1 cellular context compared by ENCODE assay signal in the genomic region with DNA sequence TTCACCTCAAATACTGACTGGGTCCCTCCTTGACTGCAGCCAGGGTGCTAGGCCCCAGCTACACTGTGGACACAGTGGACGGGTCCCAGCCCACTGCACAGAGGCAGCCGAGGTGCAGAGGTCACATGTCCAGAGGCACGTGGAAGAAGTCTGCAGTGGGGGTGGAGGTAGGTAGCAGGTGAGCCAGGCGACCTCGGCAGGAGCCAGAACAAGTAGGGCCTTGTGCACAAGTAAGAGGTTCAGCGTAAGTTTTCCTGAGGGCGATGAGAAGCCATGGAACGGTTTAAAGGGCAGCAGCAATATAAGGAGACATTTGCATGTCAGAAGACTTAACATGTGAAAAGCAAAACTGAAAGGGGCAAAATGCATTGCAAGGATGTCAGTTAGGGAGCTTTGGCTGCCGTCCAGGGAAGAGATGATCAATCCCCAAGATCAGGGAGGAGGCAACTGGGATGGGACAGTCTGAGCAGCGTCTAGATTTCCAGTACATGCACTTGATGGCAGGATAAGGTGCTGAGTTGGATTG.
TF ChIP-seq lines count a peak whose summit lies in the region.

No MANE protein-coding gene starts in this region.

TF ChIP-seq in HepG2, 621 proteins besides CTCF, POLR2A, EP300 and RAD21 (continued from another document and continues in another):
- TF ChIP-seq, protein P1, sequence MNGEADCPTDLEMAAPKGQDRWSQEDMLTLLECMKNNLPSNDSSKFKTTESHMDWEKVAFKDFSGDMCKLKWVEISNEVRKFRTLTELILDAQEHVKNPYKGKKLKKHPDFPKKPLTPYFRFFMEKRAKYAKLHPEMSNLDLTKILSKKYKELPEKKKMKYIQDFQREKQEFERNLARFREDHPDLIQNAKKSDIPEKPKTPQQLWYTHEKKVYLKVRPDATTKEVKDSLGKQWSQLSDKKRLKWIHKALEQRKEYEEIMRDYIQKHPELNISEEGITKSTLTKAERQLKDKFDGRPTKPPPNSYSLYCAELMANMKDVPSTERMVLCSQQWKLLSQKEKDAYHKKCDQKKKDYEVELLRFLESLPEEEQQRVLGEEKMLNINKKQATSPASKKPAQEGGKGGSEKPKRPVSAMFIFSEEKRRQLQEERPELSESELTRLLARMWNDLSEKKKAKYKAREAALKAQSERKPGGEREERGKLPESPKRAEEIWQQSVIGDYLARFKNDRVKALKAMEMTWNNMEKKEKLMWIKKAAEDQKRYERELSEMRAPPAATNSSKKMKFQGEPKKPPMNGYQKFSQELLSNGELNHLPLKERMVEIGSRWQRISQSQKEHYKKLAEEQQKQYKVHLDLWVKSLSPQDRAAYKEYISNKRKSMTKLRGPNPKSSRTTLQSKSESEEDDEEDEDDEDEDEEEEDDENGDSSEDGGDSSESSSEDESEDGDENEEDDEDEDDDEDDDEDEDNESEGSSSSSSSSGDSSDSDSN (CRISPR knock-in tag; IDR thresholded peaks at IDR 0.05), result no peak
- TF ChIP-seq ZNF33B (CRISPR knock-in tag; IDR thresholded peaks at IDR 0.05), result no peak
- no peak for TF ChIP-seq EED (CRISPR knock-in tag; IDR thresholded peaks at IDR 0.05)
- no peak for TF ChIP-seq MIER2 (CRISPR knock-in tag; IDR thresholded peaks at IDR 0.05)
- no peak for TF ChIP-seq MYNN (CRISPR knock-in tag; IDR thresholded peaks at IDR 0.05; ENCODE audit: low read depth)
- TF ChIP-seq KMT2A (CRISPR knock-in tag; IDR thresholded peaks at IDR 0.05), result no peak
- no peak for TF ChIP-seq MXI1 (IDR thresholded peaks at IDR 0.05; ENCODE audit: borderline replicate concordance, low read depth, low read length)
- TF ChIP-seq ZNF775 (CRISPR knock-in tag; IDR thresholded peaks at IDR 0.05; ENCODE audit: borderline replicate concordance), result no peak
- TF ChIP-seq, protein P2, sequence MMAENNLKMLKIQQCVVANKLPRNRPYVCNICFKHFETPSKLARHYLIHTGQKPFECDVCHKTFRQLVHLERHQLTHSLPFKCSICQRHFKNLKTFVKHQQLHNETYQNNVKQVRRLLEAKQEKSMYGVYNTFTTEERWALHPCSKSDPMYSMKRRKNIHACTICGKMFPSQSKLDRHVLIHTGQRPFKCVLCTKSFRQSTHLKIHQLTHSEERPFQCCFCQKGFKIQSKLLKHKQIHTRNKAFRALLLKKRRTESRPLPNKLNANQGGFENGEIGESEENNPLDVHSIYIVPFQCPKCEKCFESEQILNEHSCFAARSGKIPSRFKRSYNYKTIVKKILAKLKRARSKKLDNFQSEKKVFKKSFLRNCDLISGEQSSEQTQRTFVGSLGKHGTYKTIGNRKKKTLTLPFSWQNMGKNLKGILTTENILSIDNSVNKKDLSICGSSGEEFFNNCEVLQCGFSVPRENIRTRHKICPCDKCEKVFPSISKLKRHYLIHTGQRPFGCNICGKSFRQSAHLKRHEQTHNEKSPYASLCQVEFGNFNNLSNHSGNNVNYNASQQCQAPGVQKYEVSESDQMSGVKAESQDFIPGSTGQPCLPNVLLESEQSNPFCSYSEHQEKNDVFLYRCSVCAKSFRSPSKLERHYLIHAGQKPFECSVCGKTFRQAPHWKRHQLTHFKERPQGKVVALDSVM (CRISPR knock-in tag; IDR thresholded peaks at IDR 0.05), result no peak
- TF ChIP-seq, protein P3, sequence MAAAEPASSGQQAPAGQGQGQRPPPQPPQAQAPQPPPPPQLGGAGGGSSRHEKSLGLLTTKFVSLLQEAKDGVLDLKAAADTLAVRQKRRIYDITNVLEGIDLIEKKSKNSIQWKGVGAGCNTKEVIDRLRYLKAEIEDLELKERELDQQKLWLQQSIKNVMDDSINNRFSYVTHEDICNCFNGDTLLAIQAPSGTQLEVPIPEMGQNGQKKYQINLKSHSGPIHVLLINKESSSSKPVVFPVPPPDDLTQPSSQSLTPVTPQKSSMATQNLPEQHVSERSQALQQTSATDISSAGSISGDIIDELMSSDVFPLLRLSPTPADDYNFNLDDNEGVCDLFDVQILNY (CRISPR knock-in tag; conservative IDR thresholded peaks at IDR 0.05), result no peak
- TF ChIP-seq, protein P4, sequence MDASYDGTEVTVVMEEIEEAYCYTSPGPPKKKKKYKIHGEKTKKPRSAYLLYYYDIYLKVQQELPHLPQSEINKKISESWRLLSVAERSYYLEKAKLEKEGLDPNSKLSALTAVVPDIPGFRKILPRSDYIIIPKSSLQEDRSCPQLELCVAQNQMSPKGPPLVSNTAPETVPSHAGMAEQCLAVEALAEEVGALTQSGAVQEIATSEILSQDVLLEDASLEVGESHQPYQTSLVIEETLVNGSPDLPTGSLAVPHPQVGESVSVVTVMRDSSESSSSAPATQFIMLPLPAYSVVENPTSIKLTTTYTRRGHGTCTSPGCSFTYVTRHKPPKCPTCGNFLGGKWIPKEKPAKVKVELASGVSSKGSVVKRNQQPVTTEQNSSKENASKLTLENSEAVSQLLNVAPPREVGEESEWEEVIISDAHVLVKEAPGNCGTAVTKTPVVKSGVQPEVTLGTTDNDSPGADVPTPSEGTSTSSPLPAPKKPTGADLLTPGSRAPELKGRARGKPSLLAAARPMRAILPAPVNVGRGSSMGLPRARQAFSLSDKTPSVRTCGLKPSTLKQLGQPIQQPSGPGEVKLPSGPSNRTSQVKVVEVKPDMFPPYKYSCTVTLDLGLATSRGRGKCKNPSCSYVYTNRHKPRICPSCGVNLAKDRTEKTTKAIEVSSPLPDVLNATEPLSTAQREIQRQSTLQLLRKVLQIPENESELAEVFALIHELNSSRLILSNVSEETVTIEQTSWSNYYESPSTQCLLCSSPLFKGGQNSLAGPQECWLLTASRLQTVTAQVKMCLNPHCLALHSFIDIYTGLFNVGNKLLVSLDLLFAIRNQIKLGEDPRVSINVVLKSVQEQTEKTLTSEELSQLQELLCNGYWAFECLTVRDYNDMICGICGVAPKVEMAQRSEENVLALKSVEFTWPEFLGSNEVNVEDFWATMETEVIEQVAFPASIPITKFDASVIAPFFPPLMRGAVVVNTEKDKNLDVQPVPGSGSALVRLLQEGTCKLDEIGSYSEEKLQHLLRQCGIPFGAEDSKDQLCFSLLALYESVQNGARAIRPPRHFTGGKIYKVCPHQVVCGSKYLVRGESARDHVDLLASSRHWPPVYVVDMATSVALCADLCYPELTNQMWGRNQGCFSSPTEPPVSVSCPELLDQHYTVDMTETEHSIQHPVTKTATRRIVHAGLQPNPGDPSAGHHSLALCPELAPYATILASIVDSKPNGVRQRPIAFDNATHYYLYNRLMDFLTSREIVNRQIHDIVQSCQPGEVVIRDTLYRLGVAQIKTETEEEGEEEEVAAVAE (CRISPR knock-in tag; IDR thresholded peaks at IDR 0.05; ENCODE audit: borderline replicate concordance), result no peak
- TF ChIP-seq TBP (CRISPR knock-in tag; IDR thresholded peaks at IDR 0.05), result no peak
- TF ChIP-seq, protein P5, sequence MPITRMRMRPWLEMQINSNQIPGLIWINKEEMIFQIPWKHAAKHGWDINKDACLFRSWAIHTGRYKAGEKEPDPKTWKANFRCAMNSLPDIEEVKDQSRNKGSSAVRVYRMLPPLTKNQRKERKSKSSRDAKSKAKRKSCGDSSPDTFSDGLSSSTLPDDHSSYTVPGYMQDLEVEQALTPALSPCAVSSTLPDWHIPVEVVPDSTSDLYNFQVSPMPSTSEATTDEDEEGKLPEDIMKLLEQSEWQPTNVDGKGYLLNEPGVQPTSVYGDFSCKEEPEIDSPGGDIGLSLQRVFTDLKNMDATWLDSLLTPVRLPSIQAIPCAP (CRISPR knock-in tag; IDR thresholded peaks at IDR 0.05; ENCODE audit: low read depth), result no peak
- no peak for TF ChIP-seq DR1 (CRISPR knock-in tag; IDR thresholded peaks at IDR 0.05)
- no peak for TF ChIP-seq SIN3B (IDR thresholded peaks at IDR 0.05; ENCODE audit: low read length)
- TF ChIP-seq ZNF12 (CRISPR knock-in tag; IDR thresholded peaks at IDR 0.05), result no peak
- TF ChIP-seq HNRNPUL1 (IDR thresholded peaks at IDR 0.05; ENCODE audit: low read depth, low read length), result no peak
- TF ChIP-seq ZFP36L2 (CRISPR knock-in tag; IDR thresholded peaks at IDR 0.05), result no peak
- TF ChIP-seq, protein P6, sequence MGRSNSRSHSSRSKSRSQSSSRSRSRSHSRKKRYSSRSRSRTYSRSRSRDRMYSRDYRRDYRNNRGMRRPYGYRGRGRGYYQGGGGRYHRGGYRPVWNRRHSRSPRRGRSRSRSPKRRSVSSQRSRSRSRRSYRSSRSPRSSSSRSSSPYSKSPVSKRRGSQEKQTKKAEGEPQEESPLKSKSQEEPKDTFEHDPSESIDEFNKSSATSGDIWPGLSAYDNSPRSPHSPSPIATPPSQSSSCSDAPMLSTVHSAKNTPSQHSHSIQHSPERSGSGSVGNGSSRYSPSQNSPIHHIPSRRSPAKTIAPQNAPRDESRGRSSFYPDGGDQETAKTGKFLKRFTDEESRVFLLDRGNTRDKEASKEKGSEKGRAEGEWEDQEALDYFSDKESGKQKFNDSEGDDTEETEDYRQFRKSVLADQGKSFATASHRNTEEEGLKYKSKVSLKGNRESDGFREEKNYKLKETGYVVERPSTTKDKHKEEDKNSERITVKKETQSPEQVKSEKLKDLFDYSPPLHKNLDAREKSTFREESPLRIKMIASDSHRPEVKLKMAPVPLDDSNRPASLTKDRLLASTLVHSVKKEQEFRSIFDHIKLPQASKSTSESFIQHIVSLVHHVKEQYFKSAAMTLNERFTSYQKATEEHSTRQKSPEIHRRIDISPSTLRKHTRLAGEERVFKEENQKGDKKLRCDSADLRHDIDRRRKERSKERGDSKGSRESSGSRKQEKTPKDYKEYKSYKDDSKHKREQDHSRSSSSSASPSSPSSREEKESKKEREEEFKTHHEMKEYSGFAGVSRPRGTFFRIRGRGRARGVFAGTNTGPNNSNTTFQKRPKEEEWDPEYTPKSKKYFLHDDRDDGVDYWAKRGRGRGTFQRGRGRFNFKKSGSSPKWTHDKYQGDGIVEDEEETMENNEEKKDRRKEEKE (IDR thresholded peaks at IDR 0.05), result no peak
- TF ChIP-seq LCORL (IDR thresholded peaks at IDR 0.05), result no peak
- no peak for TF ChIP-seq LCORL (CRISPR knock-in tag; IDR thresholded peaks at IDR 0.05)
- no peak for TF ChIP-seq TCF12 (IDR thresholded peaks at IDR 0.05)
- TF ChIP-seq TCF12 (CRISPR knock-in tag; IDR thresholded peaks at IDR 0.05), result no peak
- no peak for TF ChIP-seq NCOA1 (CRISPR knock-in tag; IDR thresholded peaks at IDR 0.05)
- no peak for TF ChIP-seq CBX1 (IDR thresholded peaks at IDR 0.05; ENCODE audit: low read depth)
- TF ChIP-seq, protein P7, sequence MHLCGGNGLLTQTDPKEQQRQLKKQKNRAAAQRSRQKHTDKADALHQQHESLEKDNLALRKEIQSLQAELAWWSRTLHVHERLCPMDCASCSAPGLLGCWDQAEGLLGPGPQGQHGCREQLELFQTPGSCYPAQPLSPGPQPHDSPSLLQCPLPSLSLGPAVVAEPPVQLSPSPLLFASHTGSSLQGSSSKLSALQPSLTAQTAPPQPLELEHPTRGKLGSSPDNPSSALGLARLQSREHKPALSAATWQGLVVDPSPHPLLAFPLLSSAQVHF (CRISPR knock-in tag; IDR thresholded peaks at IDR 0.05), result no peak
- TF ChIP-seq, protein P8, sequence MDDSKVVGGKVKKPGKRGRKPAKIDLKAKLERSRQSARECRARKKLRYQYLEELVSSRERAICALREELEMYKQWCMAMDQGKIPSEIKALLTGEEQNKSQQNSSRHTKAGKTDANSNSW (CRISPR knock-in tag; IDR thresholded peaks at IDR 0.05; ENCODE audit: borderline replicate concordance), result no peak
- TF ChIP-seq U2AF2 (IDR thresholded peaks at IDR 0.05; ENCODE audit: low read depth, low read length), result no peak
- TF ChIP-seq, protein P9, sequence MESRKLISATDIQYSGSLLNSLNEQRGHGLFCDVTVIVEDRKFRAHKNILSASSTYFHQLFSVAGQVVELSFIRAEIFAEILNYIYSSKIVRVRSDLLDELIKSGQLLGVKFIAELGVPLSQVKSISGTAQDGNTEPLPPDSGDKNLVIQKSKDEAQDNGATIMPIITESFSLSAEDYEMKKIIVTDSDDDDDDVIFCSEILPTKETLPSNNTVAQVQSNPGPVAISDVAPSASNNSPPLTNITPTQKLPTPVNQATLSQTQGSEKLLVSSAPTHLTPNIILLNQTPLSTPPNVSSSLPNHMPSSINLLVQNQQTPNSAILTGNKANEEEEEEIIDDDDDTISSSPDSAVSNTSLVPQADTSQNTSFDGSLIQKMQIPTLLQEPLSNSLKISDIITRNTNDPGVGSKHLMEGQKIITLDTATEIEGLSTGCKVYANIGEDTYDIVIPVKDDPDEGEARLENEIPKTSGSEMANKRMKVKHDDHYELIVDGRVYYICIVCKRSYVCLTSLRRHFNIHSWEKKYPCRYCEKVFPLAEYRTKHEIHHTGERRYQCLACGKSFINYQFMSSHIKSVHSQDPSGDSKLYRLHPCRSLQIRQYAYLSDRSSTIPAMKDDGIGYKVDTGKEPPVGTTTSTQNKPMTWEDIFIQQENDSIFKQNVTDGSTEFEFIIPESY (CRISPR knock-in tag; IDR thresholded peaks at IDR 0.05), result no peak
- no peak for TF ChIP-seq ZNF432 (CRISPR knock-in tag; IDR thresholded peaks at IDR 0.05; ENCODE audit: borderline replicate concordance)
- no peak for TF ChIP-seq CENPT (CRISPR knock-in tag; IDR thresholded peaks at IDR 0.05; ENCODE audit: low read depth)
- TF ChIP-seq ZNF224 (CRISPR knock-in tag; IDR thresholded peaks at IDR 0.05), result no peak
- no peak for TF ChIP-seq AGO1 (IDR thresholded peaks at IDR 0.05; ENCODE audit: low read depth, low read length, poor library complexity, severe bottlenecking)
- no peak for TF ChIP-seq MLLT10 (CRISPR knock-in tag; IDR thresholded peaks at IDR 0.05)
- no peak for TF ChIP-seq MAFK (conservative IDR thresholded peaks at IDR 0.05 in 1 of 2, IDR thresholded peaks at IDR 0.05 in 1 of 2; ENCODE audit: low read length in 2 of 2)
- TF ChIP-seq, protein P10, sequence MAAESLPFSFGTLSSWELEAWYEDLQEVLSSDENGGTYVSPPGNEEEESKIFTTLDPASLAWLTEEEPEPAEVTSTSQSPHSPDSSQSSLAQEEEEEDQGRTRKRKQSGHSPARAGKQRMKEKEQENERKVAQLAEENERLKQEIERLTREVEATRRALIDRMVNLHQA (CRISPR knock-in tag; IDR thresholded peaks at IDR 0.05), result no peak
- peak; percentile 69; the same call in 1 of the 2 replicates for TF ChIP-seq HIVEP1 (CRISPR knock-in tag; IDR thresholded peaks at IDR 0.05)
- no peak for TF ChIP-seq FOSL1 (CRISPR knock-in tag; IDR thresholded peaks at IDR 0.05; ENCODE audit: borderline replicate concordance)
- TF ChIP-seq RCOR2 (CRISPR knock-in tag; IDR thresholded peaks at IDR 0.05), result no peak
- TF ChIP-seq TEAD2 (CRISPR knock-in tag; IDR thresholded peaks at IDR 0.05), result no peak
- TF ChIP-seq, protein P11, sequence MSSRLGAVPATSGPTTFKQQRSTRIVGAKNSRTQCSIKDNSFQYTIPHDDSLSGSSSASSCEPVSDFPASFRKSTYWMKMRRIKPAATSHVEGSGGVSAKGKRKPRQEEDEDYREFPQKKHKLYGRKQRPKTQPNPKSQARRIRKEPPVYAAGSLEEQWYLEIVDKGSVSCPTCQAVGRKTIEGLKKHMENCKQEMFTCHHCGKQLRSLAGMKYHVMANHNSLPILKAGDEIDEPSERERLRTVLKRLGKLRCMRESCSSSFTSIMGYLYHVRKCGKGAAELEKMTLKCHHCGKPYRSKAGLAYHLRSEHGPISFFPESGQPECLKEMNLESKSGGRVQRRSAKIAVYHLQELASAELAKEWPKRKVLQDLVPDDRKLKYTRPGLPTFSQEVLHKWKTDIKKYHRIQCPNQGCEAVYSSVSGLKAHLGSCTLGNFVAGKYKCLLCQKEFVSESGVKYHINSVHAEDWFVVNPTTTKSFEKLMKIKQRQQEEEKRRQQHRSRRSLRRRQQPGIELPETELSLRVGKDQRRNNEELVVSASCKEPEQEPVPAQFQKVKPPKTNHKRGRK (CRISPR knock-in tag; IDR thresholded peaks at IDR 0.05), result no peak
- TF ChIP-seq KDM1A (CRISPR knock-in tag; IDR thresholded peaks at IDR 0.05), result no peak
- no peak for TF ChIP-seq ZNF160 (CRISPR knock-in tag; IDR thresholded peaks at IDR 0.05)
